In the genomic region with DNA sequence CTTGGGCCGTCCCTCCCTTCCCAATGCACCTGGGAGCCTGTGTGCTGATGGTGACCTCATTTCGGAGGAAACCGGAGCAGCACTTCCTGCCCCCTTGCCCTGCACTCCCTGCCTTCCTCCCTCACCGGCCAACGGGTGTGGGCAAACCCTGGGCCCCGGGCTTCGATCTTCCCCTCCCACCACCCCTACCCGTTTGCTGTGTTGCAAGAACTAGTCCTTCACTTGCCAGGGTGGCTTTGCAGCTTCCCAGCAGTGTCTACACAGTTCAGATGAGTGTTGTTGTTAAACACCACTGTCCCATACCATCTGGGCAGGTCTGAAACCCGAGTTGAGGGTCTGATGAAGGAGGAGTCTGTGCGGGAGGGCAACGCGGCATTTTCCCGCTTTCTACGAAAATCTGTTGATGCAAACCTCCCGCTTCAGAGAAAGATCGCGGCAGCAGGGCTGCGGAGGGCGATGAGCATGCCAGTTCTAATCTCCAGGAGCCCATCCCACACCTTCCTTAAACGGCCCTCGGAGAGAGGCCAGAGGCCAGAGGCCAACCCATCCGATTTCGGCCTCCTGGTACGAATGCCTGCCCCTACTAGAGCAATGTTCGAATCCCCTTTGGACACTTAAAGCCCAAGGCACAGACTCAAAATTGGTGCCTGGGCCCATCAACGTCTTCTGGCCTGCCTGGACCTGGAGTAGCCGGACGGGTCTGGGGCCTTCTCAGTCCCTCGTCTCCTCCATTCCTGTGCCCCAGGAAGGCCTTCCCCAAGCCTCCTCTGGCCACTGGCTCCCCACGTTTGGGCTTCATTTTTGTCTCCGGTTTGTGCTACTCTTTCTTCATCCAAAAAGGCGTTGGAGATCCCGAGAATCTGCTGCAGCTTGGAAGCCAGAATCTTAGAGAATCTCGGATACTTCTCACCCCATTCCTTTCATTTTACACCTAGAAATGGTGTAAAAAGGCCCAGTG, we compare ENCODE assay signal across 16 cellular contexts. TPM values are rescaled to one million over a fixed set of nuclear protein-coding genes. Genes with fewer than 3 reads are reported as not detected.
DNase-seq lines count a peak whose midpoint lies in the region; ATAC-seq, FAIRE-seq and TF ChIP-seq lines count a peak whose summit lies in the region.
"Had no signal": no experiment of that assay in that cellular context is flagged by ENCODE, and none has a peak within 500 bp of the region (broad histone marks: within the 10 kb centered on the region; RNA-seq: fewer than 3 reads in every experiment).

No MANE protein-coding gene starts in this region.

- H3K4me1 ChIP-seq in heart right ventricle (peaks cover 0 to 27% (median 18%) of the 10 kb centered on the region in 9 donors), right atrium auricular region (peaks cover 0 to 26% of the 10 kb centered on the region in 2 donors), astrocyte (ENCODE audit: insufficient read depth, low read length) (no peaks in the 10 kb centered on the region)

- no peaks in the 10 kb centered on the region for H3K36me3 ChIP-seq in heart right ventricle
- H3K36me3 ChIP-seq in right atrium auricular region, result no peaks in the 10 kb centered on the region
- no peaks in the 10 kb centered on the region for H3K36me3 ChIP-seq in astrocyte (ENCODE audit: insufficient read depth, low read length)
- H3K36me3 ChIP-seq: brain microvascular endothelial cell, upper lobe of left lung had no signal

- peak overlapping the region; percentile 73 for H3K4me2 ChIP-seq in astrocyte (ENCODE audit: low read length)

- intact Hi-C loops in heart right ventricle (cut with DNase I), result loop anchor here in 1 of 10 donors (5.0 kb wide), 1 partner anchor 37 kb away; no protein-coding TSS in a partner anchor

- no peak overlapping the region for H3K9ac ChIP-seq in astrocyte (ENCODE audit: low read length)

- no peak for FAIRE-seq in astrocyte (lab: Jason Lieb, UNC)
- FAIRE-seq: small intestine had no signal

- H4K20me1 ChIP-seq in astrocyte (ENCODE audit: insufficient read depth, low read length), result peaks cover 12% of the 10 kb centered on the region

- no peak for ATAC-seq in heart right ventricle
- no peak for ATAC-seq in GM18519 (IDR thresholded peaks at IDR 0.05; ENCODE audit: low FRiP score, unreplicated experiment)

- H3K4me3 ChIP-seq in heart right ventricle, result peak overlapping the region in 6 of 10 donors; percentile 23 to 44 (median 39)
- peak overlapping the region in 1 of 2 donors; percentile 41 for H3K4me3 ChIP-seq in right atrium auricular region
- peak overlapping the region; percentile 33 for H3K4me3 ChIP-seq in astrocyte (ENCODE audit: insufficient read depth, low read depth, low read length)

- WGBS in heart right ventricle, 2 donors, result 5% methylated on average over 34 of the region's 34 CpGs

- peaks cover 5% of the 10 kb centered on the region for H3K79me2 ChIP-seq in astrocyte (ENCODE audit: insufficient read depth, low read length)

- H3K4me3 Mint-ChIP-seq in astrocyte (ENCODE audit: unreplicated experiment) (no peak overlapping the region), type B pancreatic cell (peak overlapping the region; percentile 39)

- peaks cover 58 to 100% (median 100%) of the 10 kb centered on the region in 7 donors for H3K27me3 ChIP-seq in heart right ventricle
- H3K27me3 ChIP-seq in right atrium auricular region, result peaks cover 50 to 84% of the 10 kb centered on the region in 2 donors
- H3K27me3 ChIP-seq in astrocyte (ENCODE audit: insufficient read depth, low read length), result peaks cover 89% of the 10 kb centered on the region

- H3K27ac ChIP-seq in heart right ventricle (no peak overlapping the region), right atrium auricular region (no peak overlapping the region), astrocyte (ENCODE audit: low read depth, low read length) (no peak overlapping the region)
- H3K27ac ChIP-seq: brain microvascular endothelial cell, upper lobe of left lung had no signal

- TF ChIP-seq CTCF in heart right ventricle (IDR thresholded peaks at IDR 0.05) (no peak), right atrium auricular region (IDR thresholded peaks at IDR 0.05) (no peak), astrocyte (IDR thresholded peaks at IDR 0.05; ENCODE audit: insufficient read depth, low read depth, low read length) (no peak), type B pancreatic cell (conservative IDR thresholded peaks at IDR 0.05) (no peak)

- H3K27me3 Mint-ChIP-seq in astrocyte (ENCODE audit: low read depth, unreplicated experiment) (peaks cover 81% of the 10 kb centered on the region), type B pancreatic cell (peaks cover 93% of the 10 kb centered on the region)

- peak overlapping the region; percentile 56 for H2AFZ ChIP-seq in astrocyte (ENCODE audit: low read depth, low read length)

- H3K27ac Mint-ChIP-seq in astrocyte (ENCODE audit: unreplicated experiment), result no peak overlapping the region
- H3K27ac Mint-ChIP-seq in type B pancreatic cell, result no peak overlapping the region
- H3K27ac Mint-ChIP-seq: activated T-cell treated with anti-CD3 and anti-CD28 coated beads, Interleukin-2, amount 50 U/mL, for 72 hours had no signal

- DNase-seq in heart right ventricle (no peak), right atrium auricular region (ENCODE audit: low spot score) (no peak), astrocyte (ENCODE audit: low read depth) (no peak), iPS-NIHi7 (ENCODE audit: extremely low spot score) (peak; percentile 74), type B pancreatic cell (ENCODE audit: extremely low spot score, unreplicated experiment) (no peak), NCI-H524 treated with DMSO at 0.1 percent for 48 hours (lab: John Stamatoyannopoulos, UW) (no peak), DMS 273 (lab: John Stamatoyannopoulos, UW; ENCODE audit: unreplicated experiment) (no peak)
- DNase-seq: ACHN; activated CD4-positive, CD25-positive, alpha-beta regulatory T cell treated with anti-CD3 and anti-CD28 coated beads, Interleukin-2, amount 50 U/mL, for 72 hours; activated T-cell treated with anti-CD3 and anti-CD28 coated beads, Interleukin-2, amount 50 U/mL, for 72 hours; brain microvascular endothelial cell; NCI-H146; NCI-H774; small intestine had no signal

- peaks cover 2% of the 10 kb centered on the region for H3K36me3 Mint-ChIP-seq in astrocyte (ENCODE audit: low read depth, unreplicated experiment)
- no peaks in the 10 kb centered on the region for H3K36me3 Mint-ChIP-seq in type B pancreatic cell

- H3K4me1 Mint-ChIP-seq in astrocyte (ENCODE audit: low read depth, unreplicated experiment) (no peaks in the 10 kb centered on the region), type B pancreatic cell (ENCODE audit: unreplicated experiment) (no peaks in the 10 kb centered on the region)

- H3K9me3 Mint-ChIP-seq in astrocyte (ENCODE audit: unreplicated experiment) (peaks cover 11% of the 10 kb centered on the region), type B pancreatic cell (no peaks in the 10 kb centered on the region)
- H3K9me3 Mint-ChIP-seq: activated T-cell treated with anti-CD3 and anti-CD28 coated beads, Interleukin-2, amount 50 U/mL, for 72 hours had no signal

- H3K9me3 ChIP-seq in heart right ventricle (no peaks in the 10 kb centered on the region), right atrium auricular region (no peaks in the 10 kb centered on the region), astrocyte (ENCODE audit: insufficient read depth, low read depth, low read length) (peaks cover 5% of the 10 kb centered on the region)
- H3K9me3 ChIP-seq: upper lobe of left lung had no signal

RNA-seq across cellular contexts. Expression of a gene that starts 35.8 kb away (rescaled TPM):
- total RNA-seq in heart right ventricle, result 10 to 100 TPM; 31.1 to 52.5 (median 34.0) TPM
- 10 to 100 TPM; 33.9 to 45.1 TPM for polyA plus RNA-seq in heart right ventricle
- total RNA-seq in right atrium auricular region, result 10 to 100 TPM; 36.0 to 37.9 TPM
- 48.5 and 54.4 TPM in 2 replicates for total RNA-seq in astrocyte
- 55.0 and 59.0 TPM in 2 replicates for total RNA-seq in type B pancreatic cell (ENCODE audit: low replicate concordance)
